Comparison of ENCODE assay signal across 1 cellular context in the genomic region with DNA sequence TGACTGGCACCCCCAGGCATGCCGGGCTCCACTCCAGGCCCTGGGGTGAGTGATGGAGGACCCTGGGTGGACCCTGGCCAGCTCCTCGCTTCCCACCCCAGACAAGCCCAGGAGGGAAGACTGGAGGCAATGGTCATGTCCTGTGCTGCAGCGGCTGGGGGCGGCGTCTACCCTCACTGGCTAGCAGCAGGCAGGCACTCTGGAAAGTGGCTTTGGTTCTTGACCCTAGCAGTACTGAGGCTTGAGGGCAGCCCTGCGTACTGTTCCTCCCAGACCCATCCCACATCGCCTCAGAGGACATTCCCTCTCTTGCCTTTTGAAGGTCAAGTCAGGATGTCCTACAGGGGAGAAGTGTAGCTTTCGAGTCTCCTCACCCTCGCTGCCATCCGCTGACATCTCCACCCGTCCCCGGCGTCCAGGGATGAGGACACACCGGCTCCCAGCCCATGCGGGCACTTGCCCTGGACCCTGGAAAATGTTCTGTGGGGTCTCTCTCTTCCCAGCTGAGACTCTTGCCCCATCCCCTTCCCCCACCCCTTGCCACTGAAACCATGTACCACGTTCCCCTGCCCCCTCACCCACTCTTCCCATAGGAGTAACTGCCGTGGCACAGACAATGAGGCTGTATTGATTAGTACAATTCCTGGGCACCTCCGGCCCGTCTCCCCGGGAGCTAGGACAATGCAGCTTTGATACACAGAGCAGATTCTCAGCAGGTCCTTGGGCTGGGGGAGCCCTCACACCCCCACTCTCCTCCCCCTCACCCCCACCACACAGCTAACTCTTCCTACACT.
TF ChIP-seq lines count a peak whose summit lies in the region.

No MANE protein-coding gene starts in this region.

TF ChIP-seq in SK-N-SH treated with all-trans-retinoic acid at 6 μM for 48 hours, 23 proteins besides CTCF, POLR2A, EP300 and RAD21 (continued from another document):
- TF ChIP-seq, protein P1, sequence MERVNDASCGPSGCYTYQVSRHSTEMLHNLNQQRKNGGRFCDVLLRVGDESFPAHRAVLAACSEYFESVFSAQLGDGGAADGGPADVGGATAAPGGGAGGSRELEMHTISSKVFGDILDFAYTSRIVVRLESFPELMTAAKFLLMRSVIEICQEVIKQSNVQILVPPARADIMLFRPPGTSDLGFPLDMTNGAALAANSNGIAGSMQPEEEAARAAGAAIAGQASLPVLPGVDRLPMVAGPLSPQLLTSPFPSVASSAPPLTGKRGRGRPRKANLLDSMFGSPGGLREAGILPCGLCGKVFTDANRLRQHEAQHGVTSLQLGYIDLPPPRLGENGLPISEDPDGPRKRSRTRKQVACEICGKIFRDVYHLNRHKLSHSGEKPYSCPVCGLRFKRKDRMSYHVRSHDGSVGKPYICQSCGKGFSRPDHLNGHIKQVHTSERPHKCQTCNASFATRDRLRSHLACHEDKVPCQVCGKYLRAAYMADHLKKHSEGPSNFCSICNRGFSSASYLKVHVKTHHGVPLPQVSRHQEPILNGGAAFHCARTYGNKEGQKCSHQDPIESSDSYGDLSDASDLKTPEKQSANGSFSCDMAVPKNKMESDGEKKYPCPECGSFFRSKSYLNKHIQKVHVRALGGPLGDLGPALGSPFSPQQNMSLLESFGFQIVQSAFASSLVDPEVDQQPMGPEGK (CRISPR knock-in tag; IDR thresholded peaks at IDR 0.05; ENCODE audit: borderline replicate concordance) = no peak
- TF ChIP-seq, protein P2, sequence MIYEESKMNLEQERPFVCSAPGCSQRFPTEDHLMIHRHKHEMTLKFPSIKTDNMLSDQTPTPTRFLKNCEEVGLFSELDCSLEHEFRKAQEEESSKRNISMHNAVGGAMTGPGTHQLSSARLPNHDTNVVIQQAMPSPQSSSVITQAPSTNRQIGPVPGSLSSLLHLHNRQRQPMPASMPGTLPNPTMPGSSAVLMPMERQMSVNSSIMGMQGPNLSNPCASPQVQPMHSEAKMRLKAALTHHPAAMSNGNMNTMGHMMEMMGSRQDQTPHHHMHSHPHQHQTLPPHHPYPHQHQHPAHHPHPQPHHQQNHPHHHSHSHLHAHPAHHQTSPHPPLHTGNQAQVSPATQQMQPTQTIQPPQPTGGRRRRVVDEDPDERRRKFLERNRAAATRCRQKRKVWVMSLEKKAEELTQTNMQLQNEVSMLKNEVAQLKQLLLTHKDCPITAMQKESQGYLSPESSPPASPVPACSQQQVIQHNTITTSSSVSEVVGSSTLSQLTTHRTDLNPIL (CRISPR knock-in tag; IDR thresholded peaks at IDR 0.05; ENCODE audit: low read depth) = no peak
- TF ChIP-seq GLIS3 (CRISPR knock-in tag; IDR thresholded peaks at IDR 0.05) (no peak), ZFP3 (CRISPR knock-in tag; IDR thresholded peaks at IDR 0.05) (no peak), ZNF8 (CRISPR knock-in tag; IDR thresholded peaks at IDR 0.05) (no peak), ZNF565 (CRISPR knock-in tag; conservative IDR thresholded peaks at IDR 0.05; ENCODE audit: low read depth) (no peak), CSDC2 (CRISPR knock-in tag; IDR thresholded peaks at IDR 0.05) (no peak), ISL1 (CRISPR knock-in tag; IDR thresholded peaks at IDR 0.05) (no peak), PPARA (CRISPR knock-in tag; IDR thresholded peaks at IDR 0.05; ENCODE audit: borderline replicate concordance) (no peak)
